In genomic region chr12:56521590-56522371, GRCh38 we compare ENCODE assay signal across 8 cellular contexts. TPM values are rescaled to one million over a fixed set of nuclear protein-coding genes. Genes with fewer than 3 reads are reported as not detected.
DNase-seq lines count a peak whose midpoint lies in the region; ATAC-seq and TF ChIP-seq lines count a peak whose summit lies in the region.

Gene RBMS2, plus strand, starts transcription at chr12:56521820. Its CDS starts 204 bp downstream, at chr12:56522024.

- no peaks in the 10 kb centered on the region for H4K20me1 ChIP-seq in MM.1S (ENCODE audit: insufficient read depth, low read length)

- peak within 1 kb of the TSS; percentile 34 for H3K4me2 ChIP-seq in MM.1S (ENCODE audit: low read depth, low read length)

- TF ChIP-seq CTCF in GM12864 (IDR thresholded peaks at IDR 0.05; ENCODE audit: low read depth, low read length, missing control alignments) (no peak), MM.1S (IDR thresholded peaks at IDR 0.05; ENCODE audit: low read length) (no peak), heart left ventricle (IDR thresholded peaks at IDR 0.05) (no peak)

- H3K9ac ChIP-seq in MM.1S (ENCODE audit: low read length) = peak within 1 kb of the TSS; percentile 48; the same call in 1 of the 2 replicates

- intact Hi-C loops in heart left ventricle (cut with DNase I) = loop anchor here in 8 of 10 donors (1.0 to 5.0 kb wide), 8 partner anchors 43 to 116 kb away; partner anchors contain the start of gene BAZ2A (in 2 of the 8)

- H3K9me2 ChIP-seq in MM.1S (replicated peaks; ENCODE audit: insufficient read depth, low read length) = no peaks in the 10 kb centered on the region

- H3K4me3 ChIP-seq in GM12864 (ENCODE audit: low read depth, low read length) (peak within 1 kb of the TSS; percentile 67), MM.1S (ENCODE audit: low read length) (peak within 1 kb of the TSS; percentile 57), heart left ventricle (peak within 1 kb of the TSS; percentile 31 to 83 (median 67))

- no peaks in the 10 kb centered on the region for H3K36me3 ChIP-seq in MM.1S (replicated peaks; ENCODE audit: insufficient read depth, low read length)
- H3K36me3 ChIP-seq in heart left ventricle = peaks cover 0 to 6% (median 0%) of the 10 kb centered on the region in 9 donors

- no peaks in the 10 kb centered on the region for H3K9me3 ChIP-seq in MM.1S (replicated peaks; ENCODE audit: insufficient read depth, low read length)
- no peaks in the 10 kb centered on the region for H3K9me3 ChIP-seq in heart left ventricle

- TF ChIP-seq POLR2A in heart left ventricle (IDR thresholded peaks at IDR 0.05) = peak in 1 of 2 donors; percentile 33

- H2AFZ ChIP-seq in MM.1S (ENCODE audit: low read length) = peak within 1 kb of the TSS; percentile 36

- no peaks in the 10 kb centered on the region for H3K79me2 ChIP-seq in MM.1S (ENCODE audit: low read length)

- H3K4me1 ChIP-seq in MM.1S (ENCODE audit: low read length) = 0 out of 2 replicates have a peak, but pooled peaks cover 6% of the 10 kb centered on the region
- H3K4me1 ChIP-seq in heart left ventricle = peaks cover 0 to 73% (median 41%) of the 10 kb centered on the region in 12 donors

- no peaks in the 10 kb centered on the region for H3K27me3 ChIP-seq in MM.1S (replicated peaks; ENCODE audit: insufficient read depth, low read length)
- no peaks in the 10 kb centered on the region for H3K27me3 ChIP-seq in heart left ventricle

- peak; percentile 8 for DNase-seq in GM12864 (ENCODE audit: low read depth)
- peak; percentile 61 for DNase-seq in MM.1S
- DNase-seq in SK-N-DZ (ENCODE audit: low spot score) = peak; percentile 63
- peak; percentile 71 to 88 (median 87) for DNase-seq in heart left ventricle
- peak; percentile 40 for DNase-seq in occipital lobe (lab: John Stamatoyannopoulos, UW)
- DNase-seq in DMS153 (lab: John Stamatoyannopoulos, UW) = no peak

- H3K27ac ChIP-seq in MM.1S (ENCODE audit: low read length) (no peak within 1 kb of the TSS), angular gyrus (ENCODE audit: low read depth, low read length) (peak within 1 kb of the TSS; percentile 85), heart left ventricle (peak within 1 kb of the TSS; percentile 85 to 97 (median 92))

- ATAC-seq in heart left ventricle (peak; percentile 93 to 98 (median 95)), HG03108 (IDR thresholded peaks at IDR 0.05; ENCODE audit: unreplicated experiment) (no peak)

- no peaks in the 10 kb centered on the region for H3F3A ChIP-seq in MM.1S (ENCODE audit: insufficient read depth, low read length)

- WGBS in heart left ventricle, 4 donors = 1 to 2% (median 1%) methylated on average over 15 of the region's 15 CpGs

RNA-seq across cellular contexts. Expression of gene RBMS2, which starts in this region (rescaled TPM):
- 0.13 and 0.37 TPM in 2 replicates for polyA plus RNA-seq in SK-N-DZ (2014; cell fraction: cytosol; rRNA removed)
- 0.22 and 0.28 TPM in 2 replicates for polyA plus RNA-seq in SK-N-DZ (2014; cell fraction: nucleus; rRNA removed)
- 10 to 100 TPM; 15.8 to 37.3 (median 30.1) TPM for total RNA-seq in heart left ventricle
- 10 to 100 TPM in 1 of 2 donors, 1 to 10 TPM in 1; 8.8 to 13.3 TPM for polyA plus RNA-seq in heart left ventricle
- total RNA-seq in occipital lobe = 3.0 TPM
